In the genomic region with DNA sequence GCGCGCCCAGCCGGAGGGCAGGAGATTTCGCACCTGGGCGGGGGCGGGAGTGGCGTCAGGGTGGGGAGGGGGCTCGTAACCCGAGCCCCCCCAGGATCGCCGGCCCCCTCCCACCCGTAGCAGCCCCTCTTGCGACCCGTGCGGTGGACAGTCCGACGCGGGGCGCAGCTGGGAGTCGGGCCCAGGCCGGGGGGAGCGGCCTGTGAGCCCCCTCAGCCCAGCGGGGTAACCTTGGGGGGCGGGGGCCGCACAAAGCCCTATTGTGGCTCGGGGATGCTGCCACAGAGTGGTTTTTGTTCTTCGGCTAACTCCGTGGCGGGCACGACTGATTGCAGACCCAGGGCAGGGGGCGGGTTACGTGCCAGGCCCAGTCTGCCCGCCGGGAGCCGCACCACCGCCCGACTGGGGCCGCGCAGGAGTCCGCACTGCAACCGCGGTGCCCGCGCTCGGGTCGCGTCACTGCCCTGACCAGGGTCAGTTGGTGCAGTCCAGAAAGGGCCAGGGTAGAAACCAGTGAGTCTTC, we compare ENCODE assay signal across 8 cellular contexts. TPM values are rescaled to one million over a fixed set of nuclear protein-coding genes. Genes with fewer than 3 reads are reported as not detected.
DNase-seq lines count a peak whose midpoint lies in the region; ATAC-seq, FAIRE-seq and TF ChIP-seq lines count a peak whose summit lies in the region.

No MANE protein-coding gene starts in this region.

- no TSS peak for BruUV-seq in PC-3 (replicated peaks; lab: Mats Ljungman, UMichigan)

- H3K9me2 ChIP-seq in DOHH2 (replicated peaks; ENCODE audit: control insufficient read depth, low read length): no peaks in the 10 kb centered on the region
- no peaks in the 10 kb centered on the region for H3K9me2 ChIP-seq in PC-3 (replicated peaks; ENCODE audit: low read length)

- peak overlapping the region; percentile 95 for H3K4me2 ChIP-seq in DOHH2 (ENCODE audit: low read length)
- peak overlapping the region; percentile 98 for H3K4me2 ChIP-seq in PC-3 (ENCODE audit: low read length)

- H3K36me3 ChIP-seq in DOHH2 (ENCODE audit: control insufficient read depth, low read length): peaks cover under 1% of the 10 kb centered on the region; the same call in 1 of the 2 replicates
- H3K36me3 ChIP-seq in PC-3 (ENCODE audit: low read depth, low read length): no peaks in the 10 kb centered on the region
- no peaks in the 10 kb centered on the region for H3K36me3 ChIP-seq in bronchial epithelial cell (ENCODE audit: control insufficient read depth, insufficient read depth, low read length)

- H3F3A ChIP-seq in DOHH2 (ENCODE audit: control insufficient read depth, insufficient read depth): peaks cover 14% of the 10 kb centered on the region
- H3F3A ChIP-seq in PC-3 (ENCODE audit: low read length, unreplicated experiment): no peaks in the 10 kb centered on the region

- intact Hi-C loops in PC-3 (cut with micrococcal nuclease): loop anchor here (2.0 kb wide), 1 partner anchor 183 kb away; no protein-coding TSS in a partner anchor

- no peaks in the 10 kb centered on the region for H3K9me3 ChIP-seq in DOHH2 (ENCODE audit: control insufficient read depth, insufficient read depth, low read length)
- no peaks in the 10 kb centered on the region for H3K9me3 ChIP-seq in PC-3 (ENCODE audit: low read length)

- H3K27ac ChIP-seq in DOHH2 (ENCODE audit: low read depth, low read length) (peak overlapping the region; percentile 86), PC-3 (ENCODE audit: low read length) (no peak overlapping the region), layer of hippocampus (ENCODE audit: low read depth, low read length) (peak overlapping the region; percentile 99)

- peak overlapping the region; percentile 91; the same call in 1 of the 2 replicates for H2AFZ ChIP-seq in PC-3 (ENCODE audit: low read length)

- H3K27me3 ChIP-seq in DOHH2 (ENCODE audit: control insufficient read depth, low read length) (peaks cover 4% of the 10 kb centered on the region; the same call in 1 of the 2 replicates), PC-3 (ENCODE audit: low read length) (no peaks in the 10 kb centered on the region), bronchial epithelial cell (ENCODE audit: control insufficient read depth, insufficient read depth, low read length) (peaks cover 6% of the 10 kb centered on the region), layer of hippocampus (ENCODE audit: control insufficient read depth, insufficient read depth, low read length) (no peaks in the 10 kb centered on the region)

- H3K4me3 ChIP-seq in DOHH2 (ENCODE audit: low read length): peak overlapping the region; percentile 87
- peak overlapping the region; percentile 82 for H3K4me3 ChIP-seq in PC-3 (ENCODE audit: low read length)
- peak overlapping the region; percentile 50 for H3K4me3 ChIP-seq in bronchial epithelial cell (ENCODE audit: low read depth, low read length)

- H3K79me2 ChIP-seq in DOHH2 (ENCODE audit: control insufficient read depth, low read length) (peaks cover 5% of the 10 kb centered on the region), PC-3 (ENCODE audit: low read length) (no peaks in the 10 kb centered on the region)

- H3K4me1 ChIP-seq in DOHH2 (ENCODE audit: control insufficient read depth, low read length): peaks cover 34% of the 10 kb centered on the region
- peaks cover 14% of the 10 kb centered on the region for H3K4me1 ChIP-seq in PC-3 (ENCODE audit: insufficient read depth, low read length)

- no peaks in the 10 kb centered on the region for H4K20me1 ChIP-seq in DOHH2 (ENCODE audit: control insufficient read depth, insufficient read depth, low read depth, low read length)
- H4K20me1 ChIP-seq in PC-3 (ENCODE audit: low read length): no peaks in the 10 kb centered on the region

- TF ChIP-seq CTCF in DOHH2 (IDR thresholded peaks at IDR 0.05; ENCODE audit: low read depth, low read length, poor library complexity, severe bottlenecking) (no peak), PC-3 (conservative IDR thresholded peaks at IDR 0.05; ENCODE audit: low read depth, low read length) (no peak), bronchial epithelial cell (IDR thresholded peaks at IDR 0.05; ENCODE audit: insufficient read depth, low read length, severe bottlenecking) (no peak)

- no peak for FAIRE-seq in bronchial epithelial cell (lab: Jason Lieb, UNC)

- H3K9ac ChIP-seq in PC-3 (ENCODE audit: low read length): peak overlapping the region; percentile 91

- DNase-seq in PC-3 (no peak), bronchial epithelial cell (ENCODE audit: low read depth) (no peak)
- peak; percentile 52 for DNase-seq in stimulated activated CD4-positive, alpha-beta T cell treated with anti-CD3 and anti-CD28 coated beads, Interleukin-15, amount 100 ng/mL, for 24 hours

- CTCF ChIA-PET in PC-3 (lab: Charles Lee): interaction anchor here (0.6 to 1.0 kb wide), 3 partner anchors 19 to 63 kb away, joined by 4 to 11 read pairs (median 4); no protein-coding TSS in a partner anchor

- POLR2A ChIA-PET in PC-3 (lab: Charles Lee; ENCODE audit: unreplicated experiment): interaction anchor here (0.6 kb wide), 1 partner anchor 21 kb away, joined by 8 read pairs; no protein-coding TSS in a partner anchor

- no peak for ATAC-seq in PC-3
- no peak for ATAC-seq in GM18520 (IDR thresholded peaks at IDR 0.05; ENCODE audit: unreplicated experiment)
- no peak for ATAC-seq in GM19324 (IDR thresholded peaks at IDR 0.05; ENCODE audit: low FRiP score, unreplicated experiment)
- ATAC-seq in HG02973 (IDR thresholded peaks at IDR 0.05; ENCODE audit: unreplicated experiment): no peak

RNA-seq across cellular contexts. Expression of a gene that starts 4.2 kb away (rescaled TPM):
- 53.5 and 55.8 TPM in 2 replicates for total RNA-seq in PC-3 (2014; rRNA removed)
- 28.9 and 31.9 TPM in 2 replicates for total RNA-seq in bronchial epithelial cell

RNA-seq across cellular contexts. Expression of a gene that starts 10.6 kb away (rescaled TPM):
- not detected in 2 replicates for total RNA-seq in PC-3 (2014; rRNA removed)
- total RNA-seq in bronchial epithelial cell: not detected in 2 replicates

RNA-seq across cellular contexts. Expression of a gene that starts 26.1 kb away (rescaled TPM):
- 81.0 and 89.9 TPM in 2 replicates for total RNA-seq in PC-3 (2014; rRNA removed)
- 24.3 and 29.7 TPM in 2 replicates for total RNA-seq in bronchial epithelial cell

RNA-seq across cellular contexts. Expression of a gene that starts 30.3 kb away (rescaled TPM):
- total RNA-seq in PC-3 (2014; rRNA removed): 476 and 519 TPM in 2 replicates
- 341 and 429 TPM in 2 replicates for total RNA-seq in bronchial epithelial cell

RNA-seq across cellular contexts. Expression of a gene that starts 54.4 kb away (rescaled TPM):
- total RNA-seq in PC-3 (2014; rRNA removed): 49.7 and 57.6 TPM in 2 replicates
- total RNA-seq in bronchial epithelial cell: 23.7 and 30.0 TPM in 2 replicates
